In genomic region chr4:13483142-13484044, GRCh38 we compare ENCODE assay signal across 8 cellular contexts. TPM values are rescaled to one million over a fixed set of nuclear protein-coding genes. Genes with fewer than 3 reads are reported as not detected.
DNase-seq lines count a peak whose midpoint lies in the region; ATAC-seq and TF ChIP-seq lines count a peak whose summit lies in the region.

No MANE protein-coding gene starts in this region.

- H3K27ac Mint-ChIP-seq in IgD-negative memory B cell = peak overlapping the region; percentile 63 to 100 (median 80)

- H3K4me3 ChIP-seq in choroid plexus epithelial cell (ENCODE audit: low read depth, low read length) (peak overlapping the region; percentile 76), kidney epithelial cell (ENCODE audit: low read depth, low read length) (peak overlapping the region; percentile 90), spleen (peak overlapping the region; percentile 37 to 97 (median 87))

- peaks cover 0 to 5% (median 0%) of the 10 kb centered on the region in 8 donors for H3K9me3 ChIP-seq in spleen

- H3K36me3 ChIP-seq in kidney epithelial cell (ENCODE audit: control insufficient read depth, insufficient read depth, low read length) (no peaks in the 10 kb centered on the region), spleen (peaks cover 0 to 11% (median 0%) of the 10 kb centered on the region in 6 donors)

- no peaks in the 10 kb centered on the region for H3K27me3 ChIP-seq in kidney epithelial cell (ENCODE audit: control insufficient read depth, insufficient read depth, low read length)
- peaks cover 0 to 8% (median 0%) of the 10 kb centered on the region in 7 donors for H3K27me3 ChIP-seq in spleen (replicated peaks in 1 of 7)

- peak overlapping the region; percentile 75 to 98 (median 93) for H3K4me3 Mint-ChIP-seq in IgD-negative memory B cell

- peaks cover 0 to 6% (median 0%) of the 10 kb centered on the region in 3 donors for H3K9me3 Mint-ChIP-seq in IgD-negative memory B cell

- TF ChIP-seq POLR2A in spleen (IDR thresholded peaks at IDR 0.05) = no peak

- no peaks in the 10 kb centered on the region for H3K36me3 Mint-ChIP-seq in IgD-negative memory B cell

- peak; percentile 62 for DNase-seq in GM03348 (ENCODE audit: low spot score)
- DNase-seq in T-helper 1 cell = peak in 4 of 5 donors; percentile 2 to 11 (median 5)
- peak; percentile 73 for DNase-seq in choroid plexus epithelial cell (ENCODE audit: low read depth)
- peak; percentile 29 for DNase-seq in kidney epithelial cell (ENCODE audit: low read depth)
- DNase-seq in spleen = no peak
- no peak for DNase-seq in NK-92 treated with Interleukin-12 subunit alpha and Interleukin-12 subunit beta, amount 100 ng/mL, for 24 hours (lab: John Stamatoyannopoulos, UW)

- ATAC-seq in GM21723 (IDR thresholded peaks at IDR 0.05; ENCODE audit: unreplicated experiment) = peak; percentile 23

- intact Hi-C loops in spleen (cut with DNase I; ENCODE audit: low total_unique reads) = loop anchor here (5.0 kb wide), 1 partner anchor 144 kb away; the partner anchor contains the start of gene BOD1L1

- H3K27me3 Mint-ChIP-seq in IgD-negative memory B cell = peaks cover 3% of the 10 kb centered on the region

- peaks cover 11 to 54% (median 27%) of the 10 kb centered on the region in 6 donors for H3K4me1 ChIP-seq in spleen

- H3K27ac ChIP-seq in spleen = peak overlapping the region; percentile 89 to 97 (median 92)

- TF ChIP-seq CTCF in choroid plexus epithelial cell (conservative IDR thresholded peaks at IDR 0.05; ENCODE audit: low read depth, low read length) (no peak), kidney epithelial cell (IDR thresholded peaks at IDR 0.05; ENCODE audit: insufficient read depth, low read length, poor library complexity, severe bottlenecking) (no peak), spleen (IDR thresholded peaks at IDR 0.05 in 8 of 11, conservative IDR thresholded peaks at IDR 0.05 in 3 of 11) (no peak)

- H3K4me1 Mint-ChIP-seq in IgD-negative memory B cell = peaks cover 7 to 18% (median 16%) of the 10 kb centered on the region in 3 donors

- WGBS in spleen, 5 donors = 16 to 25% (median 17%) methylated on average over 24 to 38 of the region's 38 CpGs

RNA-seq across cellular contexts. Expression of gene RAB28, which starts 0.7 kb away (rescaled TPM):
- 12.1 TPM for polyA plus RNA-seq in IgD-negative memory B cell
- 15.5 and 17.3 TPM in 2 replicates for total RNA-seq in kidney epithelial cell
- 10 to 100 TPM; 15.0 to 23.4 (median 19.9) TPM for total RNA-seq in spleen
- polyA plus RNA-seq in spleen = 10 to 100 TPM in 2 of 3 donors, 1 to 10 TPM in 1; 9.9 to 18.9 (median 12.7) TPM

Comparison
In these comparisons a context has a peak if more than half of its experiments do, and no peak if none do; other contexts are left out.
1. DNase-seq: peak in GM03348 (single experiment), T-helper 1 cell (4 of 5), choroid plexus epithelial cell (single experiment) and kidney epithelial cell (single experiment); none in spleen (single experiment) and NK-92 treated with Interleukin-12 subunit alpha and Interleukin-12 subunit beta, amount 100 ng/mL, for 24 hours (single experiment).
2. Peak in every context shown above with its lines, with median percentiles within 50 percentile points of each other: H3K4me3 ChIP-seq.